Comparison of ENCODE assay signal across 17 cellular contexts in the genomic region with DNA sequence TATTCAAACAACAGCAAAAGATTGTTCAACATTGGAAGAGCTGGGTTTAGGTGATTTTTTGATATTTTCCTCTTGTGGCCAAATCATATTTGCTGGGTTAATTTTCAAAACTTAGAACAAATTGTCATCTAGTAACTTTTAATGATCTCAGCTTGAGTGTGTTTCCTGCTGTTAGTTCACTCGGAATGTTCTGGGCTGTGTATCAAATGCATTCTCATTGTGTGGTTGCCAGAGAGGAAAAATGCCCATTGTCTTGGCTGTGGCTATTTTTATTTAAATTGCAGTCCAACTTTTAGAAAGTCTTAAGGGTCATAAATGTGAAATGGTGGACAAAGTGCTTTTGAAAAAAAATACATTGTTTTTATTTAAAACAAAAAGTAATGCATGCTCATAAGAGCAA.
DNase-seq lines count a peak whose midpoint lies in the region; ATAC-seq and TF ChIP-seq lines count a peak whose summit lies in the region.
"Had no signal": no experiment of that assay in that cellular context is flagged by ENCODE, and none has a peak within 500 bp of the region (broad histone marks: within the 10 kb centered on the region; RNA-seq: fewer than 3 reads in every experiment).

No MANE protein-coding gene starts in this region.

- H3K4me1 ChIP-seq in adipocyte (ENCODE audit: control insufficient read depth, insufficient read depth, low read length) (peaks cover 38% of the 10 kb centered on the region), trophoblast cell (ENCODE audit: control insufficient read depth in 1 of 2, insufficient read depth in 2 of 2, low read length in 2 of 2) (peaks cover 19 to 25% of the 10 kb centered on the region in 2 experiments)

- H3K23ac ChIP-seq in trophoblast cell (ENCODE audit: low read length), result no peak overlapping the region

- H3K18ac ChIP-seq in trophoblast cell (ENCODE audit: low read length), result no peak overlapping the region

- H3K4me3 Mint-ChIP-seq in activated CD4-positive, alpha-beta T cell treated with anti-CD3 and anti-CD28 coated beads, Interleukin-2, amount 10 ng/mL, durations not matched to agents 24 days and 14 days, result no peak overlapping the region
- H3K4me3 Mint-ChIP-seq: activated T-cell treated with anti-CD3 and anti-CD28 coated beads, Interleukin-2, amount 50 U/mL, for 72 hours had no signal

- DNase-seq in AG09309 (ENCODE audit: low read depth) (peak; percentile 34), adipocyte (ENCODE audit: low read depth) (peak; percentile 64), globus pallidus (ENCODE audit: low spot score) (peak; percentile 29), trophoblast cell (no peak), DMS153 (lab: John Stamatoyannopoulos, UW) (no peak), SK-N-DZ (ENCODE audit: low spot score) (no peak)
- DNase-seq in activated CD4-positive, alpha-beta T cell treated with anti-CD3 and anti-CD28 coated beads, Interleukin-2, amount 10 ng/mL, durations not matched to agents 24 days and 14 days, result no peak
- DNase-seq: activated T-cell treated with anti-CD3 and anti-CD28 coated beads, Interleukin-2, amount 50 U/mL, for 72 hours; AML-193; erythroblast; NCI-H1048; NCI-H524; posterior cingulate gyrus had no signal

- H3K9ac ChIP-seq in adipocyte (ENCODE audit: low read length) (peak overlapping the region; percentile 52), trophoblast cell (ENCODE audit: low read length) (no peak overlapping the region)

- no peak for TF ChIP-seq CTCF in AG09309 (IDR thresholded peaks at IDR 0.05; ENCODE audit: control insufficient read depth, insufficient read depth, low read depth, low read length, missing control alignments)

- no peak for ATAC-seq in HG02759 (IDR thresholded peaks at IDR 0.05; ENCODE audit: unreplicated experiment)
- ATAC-seq: activated T-cell treated with anti-CD3 and anti-CD28 coated beads, Interleukin-2, amount 50 U/mL, for 72 hours had no signal

- H2BK120ac ChIP-seq in trophoblast cell (ENCODE audit: insufficient read depth, low read length, poor library complexity), result no peak overlapping the region

- no peak overlapping the region for H3K27ac Mint-ChIP-seq in activated CD4-positive, alpha-beta T cell treated with anti-CD3 and anti-CD28 coated beads, Interleukin-2, amount 10 ng/mL, durations not matched to agents 24 days and 14 days
- H3K27ac Mint-ChIP-seq: activated T-cell treated with anti-CD3 and anti-CD28 coated beads, Interleukin-2, amount 50 U/mL, for 72 hours had no signal

- H3K36me3 ChIP-seq in adipocyte (ENCODE audit: control insufficient read depth, insufficient read depth, low read length, severe bottlenecking) (no peaks in the 10 kb centered on the region), trophoblast cell (ENCODE audit: control insufficient read depth in 1 of 2, insufficient read depth in 2 of 2, low read length in 2 of 2) (no peaks in the 10 kb centered on the region)
- H3K36me3 ChIP-seq: SJSA1 had no signal

- no CpG with 5 or more reads among the region's 1 CpG for WGBS in trophoblast cell (ENCODE audit: extremely low coverage, insufficient coverage, insufficient read length)

- intact Hi-C loops in activated CD4-positive, alpha-beta T cell treated with anti-CD3 and anti-CD28 coated beads, Interleukin-2, amount 10 ng/mL, durations not matched to agents 24 days and 14 days (cut with micrococcal nuclease), result no loop called here

- no peak overlapping the region for H2BK5ac ChIP-seq in trophoblast cell (ENCODE audit: low read depth, low read length, poor library complexity)

- no peak overlapping the region for H4K91ac ChIP-seq in trophoblast cell (ENCODE audit: low read depth, low read length)

- no peak overlapping the region for H4K8ac ChIP-seq in trophoblast cell (ENCODE audit: low read depth, low read length)

- H3K79me1 ChIP-seq in trophoblast cell (ENCODE audit: low read length), result peaks cover 29% of the 10 kb centered on the region

- H3K14ac ChIP-seq in trophoblast cell (ENCODE audit: low read length), result no peak overlapping the region

- H3K4me2 ChIP-seq in trophoblast cell (ENCODE audit: low read length), result no peak overlapping the region

- H2AFZ ChIP-seq in trophoblast cell (ENCODE audit: insufficient read depth, low read length, poor library complexity), result no peak overlapping the region

- no peak overlapping the region for H4K12ac ChIP-seq in trophoblast cell (ENCODE audit: low read depth, low read length)

- H3K27ac ChIP-seq in trophoblast cell (ENCODE audit: low read depth, low read length), result peak overlapping the region; percentile 39
- H3K27ac ChIP-seq: SJSA1, VCaP had no signal

- H2AK5ac ChIP-seq in trophoblast cell (ENCODE audit: low read length), result no peak overlapping the region

- peaks cover 5% of the 10 kb centered on the region for H3K79me2 ChIP-seq in trophoblast cell (ENCODE audit: control insufficient read depth, insufficient read depth, low read length, poor library complexity)

- H3K9me3 ChIP-seq in adipocyte (ENCODE audit: control insufficient read depth, low read length), result no peaks in the 10 kb centered on the region
- no peaks in the 10 kb centered on the region for H3K9me3 ChIP-seq in trophoblast cell (ENCODE audit: insufficient read depth, low read depth, low read length)
- H3K9me3 ChIP-seq: SJSA1 had no signal

- no peaks in the 10 kb centered on the region for H3K36me3 Mint-ChIP-seq in activated CD4-positive, alpha-beta T cell treated with anti-CD3 and anti-CD28 coated beads, Interleukin-2, amount 10 ng/mL, durations not matched to agents 24 days and 14 days (ENCODE audit: low read depth)

- no peak overlapping the region for H2BK12ac ChIP-seq in trophoblast cell (ENCODE audit: low read length)

- no peaks in the 10 kb centered on the region for H3K27me3 Mint-ChIP-seq in activated CD4-positive, alpha-beta T cell treated with anti-CD3 and anti-CD28 coated beads, Interleukin-2, amount 10 ng/mL, durations not matched to agents 24 days and 14 days

- H3K4me3 ChIP-seq in AG09309 (ENCODE audit: control insufficient read depth, low read depth, low read length) (no peak overlapping the region), adipocyte (ENCODE audit: low read length) (no peak overlapping the region), trophoblast cell (ENCODE audit: low read depth, low read length) (no peak overlapping the region)
- H3K4me3 ChIP-seq: lung, SJSA1 had no signal

- H3K9me3 Mint-ChIP-seq in activated CD4-positive, alpha-beta T cell treated with anti-CD3 and anti-CD28 coated beads, Interleukin-2, amount 10 ng/mL, durations not matched to agents 24 days and 14 days, result no peaks in the 10 kb centered on the region

- no peaks in the 10 kb centered on the region for H3K27me3 ChIP-seq in adipocyte (replicated peaks; ENCODE audit: control insufficient read depth, insufficient read depth, low read length)
- H3K27me3 ChIP-seq in trophoblast cell (ENCODE audit: insufficient read depth, low read length), result no peaks in the 10 kb centered on the region
- H3K27me3 ChIP-seq: SJSA1 had no signal

- H3K4me1 Mint-ChIP-seq in activated CD4-positive, alpha-beta T cell treated with anti-CD3 and anti-CD28 coated beads, Interleukin-2, amount 10 ng/mL, durations not matched to agents 24 days and 14 days, result no peaks in the 10 kb centered on the region

- no peak overlapping the region for H3K4ac ChIP-seq in trophoblast cell (ENCODE audit: low read depth, low read length)

Comparison
In these comparisons a context has a peak if more than half of its experiments do, and no peak if none do; other contexts are left out.
1. DNase-seq: peak in AG09309 (single experiment), adipocyte (single experiment) and globus pallidus (single experiment); none in trophoblast cell (0 of 2), activated CD4-positive, alpha-beta T cell treated with anti-CD3 and anti-CD28 coated beads, Interleukin-2, amount 10 ng/mL, durations not matched to agents 24 days and 14 days (single experiment), DMS153 (single experiment) and SK-N-DZ (single experiment).